9 cellular contexts compared by ENCODE assay signal in the genomic region with DNA sequence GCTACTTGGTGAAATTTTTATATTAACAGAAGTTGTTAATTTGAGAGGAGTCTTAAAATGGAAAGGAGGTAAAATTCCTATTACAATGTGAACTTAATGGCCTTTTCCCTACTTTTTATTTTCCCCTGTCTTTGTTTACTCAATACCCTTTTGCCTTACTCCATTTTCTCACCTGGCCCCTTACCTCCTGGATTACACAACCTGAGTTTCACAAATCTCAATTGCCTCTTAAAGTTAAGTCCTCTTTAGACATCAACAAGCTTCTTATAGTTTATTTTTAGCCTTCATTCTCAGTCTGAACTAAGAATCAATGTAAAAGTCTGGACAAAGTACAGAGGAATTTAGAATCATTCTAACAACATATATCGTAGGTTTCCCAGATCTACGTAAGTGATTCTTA.
"Had no signal": no experiment of that assay in that cellular context is flagged by ENCODE, and none has a peak within 500 bp of the region (broad histone marks: within the 10 kb centered on the region; RNA-seq: fewer than 3 reads in every experiment).

No MANE protein-coding gene starts in this region.

- H3K4me2 ChIP-seq: GM23338 had no signal

- H2AFZ ChIP-seq: GM23248, GM23338 had no signal

- H3K4me1 ChIP-seq: HAP-1 had no signal

- H3K4me3 ChIP-seq: GM23248, GM23338, HAP-1 had no signal

- H3K36me3 ChIP-seq: HAP-1 had no signal

- ATAC-seq: GM23338, HCT116 had no signal

- H3K27ac Mint-ChIP-seq: GM23338, HFFc6 had no signal

- DNase-seq: GM23248, GOT3, H7, H9, HCEC 1CT, HFFc6 had no signal

- H3K9me3 Mint-ChIP-seq: GM23338, H9 had no signal

- H3K27ac ChIP-seq: GM23248 had no signal

- H3K9ac ChIP-seq: GM23248 had no signal

- H3K9me3 ChIP-seq: HAP-1 had no signal
